ENCODE assay signal across 13 cellular contexts in genomic region chr3:169923189-169923588, GRCh38. TPM values are rescaled to one million over a fixed set of nuclear protein-coding genes. Genes with fewer than 3 reads are reported as not detected.
A peak's percentile ranks its signal among the peaks of the same experiment; 100 is the strongest.
DNase-seq lines count a peak whose midpoint lies in the region; ATAC-seq lines count a peak whose summit lies in the region.
"Had no signal": no experiment of that assay in that cellular context is flagged by ENCODE, and none has a peak within 500 bp of the region (broad histone marks: within the 10 kb centered on the region; RNA-seq: fewer than 3 reads in every experiment).

No MANE protein-coding gene starts in this region.

- H3K4me2 ChIP-seq in trophoblast cell (ENCODE audit: low read length) = no peak overlapping the region

- DNase-seq in DMS 273 (lab: John Stamatoyannopoulos, UW; ENCODE audit: unreplicated experiment) (peak; percentile 82), NCI-H2081 (lab: John Stamatoyannopoulos, UW) (peak; percentile 95 to 99), cerebellar cortex (ENCODE audit: low spot score) (peak; percentile 25), left kidney (ENCODE audit: low read depth, low spot score) (peak; percentile 20), NOMO-1 treated with DMSO at 0.1 percent for 48 hours (lab: John Stamatoyannopoulos, UW; ENCODE audit: unreplicated experiment) (no peak), GM19238 (ENCODE audit: insufficient read length, low spot score) (no peak), trophoblast cell (no peak)
- DNase-seq: activated CD4-positive, alpha-beta T cell treated with anti-CD3 and anti-CD28 coated beads, Interleukin-2, amount 10 ng/mL, durations not matched to agents 24 days and 14 days; activated naive CD4-positive, alpha-beta T cell treated with anti-CD3 and anti-CD28 coated beads, Interleukin-2, amount 50 U/mL, for 16 hours; AML-193; MV-4-11; nephron progenitor cell had no signal

- H3K4me3 ChIP-seq in trophoblast cell (ENCODE audit: low read depth, low read length) = no peak overlapping the region

- no peak overlapping the region for H2BK12ac ChIP-seq in trophoblast cell (ENCODE audit: low read length)

- H4K8ac ChIP-seq in trophoblast cell (ENCODE audit: low read depth, low read length) = no peak overlapping the region

- H3K27me3 ChIP-seq in trophoblast cell (ENCODE audit: insufficient read depth, low read length) = no peaks in the 10 kb centered on the region

- H3K14ac ChIP-seq in trophoblast cell (ENCODE audit: low read length) = no peak overlapping the region

- H2BK5ac ChIP-seq in trophoblast cell (ENCODE audit: low read depth, low read length, poor library complexity) = no peak overlapping the region

- no peak overlapping the region for H3K18ac ChIP-seq in trophoblast cell (ENCODE audit: low read length)

- no peak overlapping the region for H2AK5ac ChIP-seq in trophoblast cell (ENCODE audit: low read length)

- H3K4me1 ChIP-seq in trophoblast cell (ENCODE audit: control insufficient read depth in 1 of 2, insufficient read depth in 2 of 2, low read length in 2 of 2) = no peaks in the 10 kb centered on the region

- H4K91ac ChIP-seq in trophoblast cell (ENCODE audit: low read depth, low read length) = no peak overlapping the region

- no peaks in the 10 kb centered on the region for H3K79me2 ChIP-seq in trophoblast cell (ENCODE audit: control insufficient read depth, insufficient read depth, low read length, poor library complexity)

- H2BK120ac ChIP-seq in trophoblast cell (ENCODE audit: insufficient read depth, low read length, poor library complexity) = no peak overlapping the region

- no peak for ATAC-seq in HG02798 (IDR thresholded peaks at IDR 0.05; ENCODE audit: poor library complexity, unreplicated experiment)

- H3K79me1 ChIP-seq in trophoblast cell (ENCODE audit: low read length) = no peaks in the 10 kb centered on the region

- no peak overlapping the region for H3K4ac ChIP-seq in trophoblast cell (ENCODE audit: low read depth, low read length)

- no peak overlapping the region for H3K23ac ChIP-seq in trophoblast cell (ENCODE audit: low read length)

- H3K9me3 ChIP-seq in trophoblast cell (ENCODE audit: insufficient read depth, low read depth, low read length) = no peaks in the 10 kb centered on the region

- H2AFZ ChIP-seq in trophoblast cell (ENCODE audit: insufficient read depth, low read length, poor library complexity) = no peak overlapping the region

- H3K27ac ChIP-seq in trophoblast cell (ENCODE audit: low read depth, low read length) = no peak overlapping the region

- H3K36me3 ChIP-seq in trophoblast cell (ENCODE audit: control insufficient read depth in 1 of 2, insufficient read depth in 2 of 2, low read length in 2 of 2) = no peaks in the 10 kb centered on the region

- whole genome bisulfite sequencing in trophoblast cell (ENCODE audit: extremely low coverage, insufficient coverage, insufficient read length) = no CpG with 5 or more reads among the region's 8 CpGs

- H4K12ac ChIP-seq in trophoblast cell (ENCODE audit: low read depth, low read length) = no peak overlapping the region

- H3K9ac ChIP-seq in trophoblast cell (ENCODE audit: low read length) = no peak overlapping the region

RNA-seq across cellular contexts. Expression of gene SAMD7, which starts 11.8 kb away (rescaled TPM):
- not detected in 2 replicates for polyA plus RNA-seq in trophoblast cell (2013)

RNA-seq across cellular contexts. Expression of gene SEC62, which starts 43.4 kb away (rescaled TPM):
- 202 and 217 TPM in 2 replicates for polyA plus RNA-seq in trophoblast cell (2013)

RNA-seq across cellular contexts. Expression of gene LRRC31, which starts 53.5 kb away (rescaled TPM):
- polyA plus RNA-seq in trophoblast cell (2013) = not detected in 2 replicates

Comparison
In these comparisons a context has a peak if more than half of its experiments do, and no peak if none do; other contexts are left out.
1. DNase-seq: peak in DMS 273 (single experiment), NCI-H2081 (2 of 2), cerebellar cortex (single experiment) and left kidney (single experiment); none in NOMO-1 treated with DMSO at 0.1 percent for 48 hours (single experiment), GM19238 (single experiment) and trophoblast cell (0 of 2).